ENCODE assay signal across 28 cellular contexts in the genomic region with DNA sequence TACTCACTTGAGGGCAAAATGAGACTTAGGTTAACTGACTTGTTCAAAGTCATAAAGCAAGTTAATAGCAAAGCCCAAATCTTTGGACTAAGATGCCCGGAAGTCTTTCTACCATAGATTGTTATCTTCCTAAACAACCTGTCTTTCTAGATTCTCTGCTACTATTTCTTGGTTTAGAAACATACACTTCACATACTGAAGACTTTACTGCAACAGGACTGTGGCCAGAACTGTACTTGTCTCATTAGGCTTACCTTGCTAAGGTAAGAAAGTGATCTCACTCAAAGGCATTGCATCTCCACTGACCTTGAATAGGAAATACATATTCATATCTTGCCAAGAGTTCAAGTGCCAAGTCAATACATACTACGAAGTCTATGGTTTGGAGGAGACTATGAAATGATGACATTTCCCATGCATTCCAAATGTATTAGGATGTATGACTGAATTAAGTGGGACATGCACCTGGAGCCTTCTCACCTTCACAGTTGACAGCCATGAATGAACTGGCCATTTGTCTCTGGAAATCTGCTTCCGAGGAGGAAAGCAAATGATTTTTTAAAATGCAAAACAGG. TPM values are rescaled to one million over a fixed set of nuclear protein-coding genes. Genes with fewer than 3 reads are reported as not detected.
DNase-seq lines count a peak whose midpoint lies in the region; FAIRE-seq and TF ChIP-seq lines count a peak whose summit lies in the region.
"Had no signal": no experiment of that assay in that cellular context is flagged by ENCODE, and none has a peak within 500 bp of the region (broad histone marks: within the 10 kb centered on the region; RNA-seq: fewer than 3 reads in every experiment).

No MANE protein-coding gene starts in this region.

- no peak for TF ChIP-seq POLR2A in thyroid gland (IDR thresholded peaks at IDR 0.05)

- no peak overlapping the region for H2BK120ac ChIP-seq in mesenchymal stem cell (ENCODE audit: low read depth, low read length)

- H3K4me1 Mint-ChIP-seq in activated naive CD8-positive, alpha-beta T cell (ENCODE audit: low read depth), result peaks cover 69% of the 10 kb centered on the region
- peaks cover 64% of the 10 kb centered on the region for H3K4me1 Mint-ChIP-seq in activated naive CD8-positive, alpha-beta T cell treated with anti-CD3 and anti-CD28 coated beads for 36 hours
- H3K4me1 Mint-ChIP-seq in type B pancreatic cell (ENCODE audit: unreplicated experiment), result peaks cover 23% of the 10 kb centered on the region

- H2BK15ac ChIP-seq in mesenchymal stem cell (ENCODE audit: low read depth, poor library complexity, severe bottlenecking), result no peak overlapping the region

- H3K79me1 ChIP-seq in mesenchymal stem cell (replicated peaks; ENCODE audit: low read length, poor library complexity, severe bottlenecking), result peaks cover 42% of the 10 kb centered on the region

- no peak overlapping the region for H3K23ac ChIP-seq in mesenchymal stem cell (ENCODE audit: low read length in 2 of 2)

- H3K9me3 Mint-ChIP-seq in activated naive CD8-positive, alpha-beta T cell (ENCODE audit: low read depth), result no peaks in the 10 kb centered on the region
- H3K9me3 Mint-ChIP-seq in activated naive CD8-positive, alpha-beta T cell treated with anti-CD3 and anti-CD28 coated beads for 36 hours, result no peaks in the 10 kb centered on the region
- no peaks in the 10 kb centered on the region for H3K9me3 Mint-ChIP-seq in type B pancreatic cell
- H3K9me3 Mint-ChIP-seq: activated naive CD8-positive, alpha-beta T cell treated with anti-CD3 and anti-CD28 coated beads, Interleukin-2, amount 50 U/mL, for 24 hours; CD8-positive, alpha-beta T cell; GM23338; neural crest cell had no signal

- H3K9ac ChIP-seq in mucosa of rectum (ENCODE audit: low read depth in 1 of 2, low read length in 2 of 2) (no peak overlapping the region), mesenchymal stem cell (ENCODE audit: low read length) (no peak overlapping the region)

- no peak overlapping the region for H3K18ac ChIP-seq in mesenchymal stem cell (ENCODE audit: low read depth in 1 of 2, low read length in 2 of 2)

- H3K27me3 ChIP-seq in bronchial epithelial cell (ENCODE audit: control insufficient read depth, insufficient read depth, low read length) (no peaks in the 10 kb centered on the region), mucosa of rectum (ENCODE audit: control insufficient read depth in 2 of 2, insufficient read depth in 2 of 2, low read length in 2 of 2) (no peaks in the 10 kb centered on the region), mesenchymal stem cell (ENCODE audit: control insufficient read depth in 1 of 2, insufficient read depth in 1 of 2, low read length in 2 of 2) (no peaks in the 10 kb centered on the region), thyroid gland (no peaks in the 10 kb centered on the region)
- H3K27me3 ChIP-seq: right lobe of liver, SJCRH30 had no signal

- H4K91ac ChIP-seq in mesenchymal stem cell (ENCODE audit: low read length), result no peak overlapping the region

- FAIRE-seq in bronchial epithelial cell (lab: Jason Lieb, UNC), result no peak
- FAIRE-seq: A204.1, islet of Langerhans had no signal

- H3K4me3 Mint-ChIP-seq in activated naive CD8-positive, alpha-beta T cell, result no peak overlapping the region
- no peak overlapping the region for H3K4me3 Mint-ChIP-seq in activated naive CD8-positive, alpha-beta T cell treated with anti-CD3 and anti-CD28 coated beads for 36 hours
- H3K4me3 Mint-ChIP-seq in type B pancreatic cell, result peak overlapping the region; percentile 50
- H3K4me3 Mint-ChIP-seq: activated naive CD8-positive, alpha-beta T cell treated with anti-CD3 and anti-CD28 coated beads, Interleukin-2, amount 50 U/mL, for 24 hours; CD8-positive, alpha-beta T cell; GM23338; neural crest cell had no signal

- no peaks in the 10 kb centered on the region for H3K27me3 Mint-ChIP-seq in activated naive CD8-positive, alpha-beta T cell
- H3K27me3 Mint-ChIP-seq in activated naive CD8-positive, alpha-beta T cell treated with anti-CD3 and anti-CD28 coated beads for 36 hours, result no peaks in the 10 kb centered on the region
- no peaks in the 10 kb centered on the region for H3K27me3 Mint-ChIP-seq in type B pancreatic cell
- H3K27me3 Mint-ChIP-seq: activated naive CD8-positive, alpha-beta T cell treated with anti-CD3 and anti-CD28 coated beads, Interleukin-2, amount 50 U/mL, for 24 hours had no signal

- no peak overlapping the region for H2BK5ac ChIP-seq in mesenchymal stem cell (ENCODE audit: low read depth, low read length, poor library complexity, severe bottlenecking)

- H3K27ac ChIP-seq in mucosa of rectum (ENCODE audit: low read depth in 2 of 2, low read length in 2 of 2), result peak overlapping the region; percentile 74 to 76
- no peak overlapping the region for H3K27ac ChIP-seq in mesenchymal stem cell (ENCODE audit: low read length, poor library complexity, severe bottlenecking)
- no peak overlapping the region for H3K27ac ChIP-seq in thyroid gland
- H3K27ac ChIP-seq: right lobe of liver, SJCRH30 had no signal

- no peak overlapping the region for H3K4me3 ChIP-seq in bronchial epithelial cell (ENCODE audit: low read depth, low read length)
- peak overlapping the region in 1 of 2 donors; percentile 10 for H3K4me3 ChIP-seq in mucosa of rectum (ENCODE audit: low read length in 2 of 2)
- H3K4me3 ChIP-seq in mesenchymal stem cell (ENCODE audit: insufficient read depth in 1 of 2, low read depth in 1 of 2, low read length in 2 of 2), result no peak overlapping the region
- no peak overlapping the region for H3K4me3 ChIP-seq in thyroid gland (replicated peaks in 1 of 3)
- H3K4me3 ChIP-seq: GM23338, right lobe of liver, SJCRH30 had no signal

- H4K8ac ChIP-seq in mesenchymal stem cell (ENCODE audit: low read length), result no peak overlapping the region

- DNase-seq in activated naive CD8-positive, alpha-beta T cell treated with anti-CD3 and anti-CD28 coated beads for 36 hours, result no peak
- DNase-seq in bronchial epithelial cell (ENCODE audit: low read depth) (peak; percentile 39), type B pancreatic cell (ENCODE audit: extremely low spot score, unreplicated experiment) (no peak), mesenchymal stem cell (no peak), MV-4-11 (lab: John Stamatoyannopoulos, UW) (no peak), thyroid gland (no peak)
- DNase-seq: activated effector memory CD4-positive, alpha-beta T cell treated with anti-CD3 and anti-CD28 coated beads, Interleukin-2, amount 50 U/mL, for 16 hours; activated naive CD8-positive, alpha-beta T cell treated with anti-CD3 and anti-CD28 coated beads, Interleukin-2, amount 50 U/mL, for 24 hours; activated T-cell treated with anti-CD3 and anti-CD28 coated beads for 4 hours; AML-193; CD8-positive, alpha-beta T cell; central memory CD4-positive, alpha-beta T cell; DMS153; Kasumi-1; NCI-H1092; NCI-H187 treated with DMSO at 0.1 percent for 48 hours; NCI-H524 treated with DMSO at 0.1 percent for 48 hours; posterior cingulate gyrus; right lobe of liver; SJCRH30; stimulated activated naive CD8-positive, alpha-beta T cell treated with anti-CD3 and anti-CD28 coated beads, Interleukin-15, Interleukin-2, amounts not matched to agents 100 U/mL and 50 U/mL, for 24 hours had no signal

- no peak overlapping the region for H3K4ac ChIP-seq in mesenchymal stem cell (ENCODE audit: low read depth in 1 of 2, low read length in 2 of 2)

- H3K14ac ChIP-seq in mesenchymal stem cell (ENCODE audit: low read length in 2 of 2), result no peak overlapping the region

- intact Hi-C loops in thyroid gland (cut with DNase I), result no loop called here

- H2AFZ ChIP-seq in mesenchymal stem cell (ENCODE audit: low read depth, low read length), result no peak overlapping the region
- H2AFZ ChIP-seq: GM23338 had no signal

- WGBS in mesenchymal stem cell, result 98% methylated on average over 3 of the region's 3 CpGs
- 83 to 96% methylated on average over 3 of the region's 3 CpGs for WGBS in thyroid gland, 2 donors

- H3K4me1 ChIP-seq in mucosa of rectum (ENCODE audit: control insufficient read depth in 2 of 2, insufficient read depth in 2 of 2, low read length in 2 of 2) (peaks cover 37 to 57% of the 10 kb centered on the region in 2 donors), mesenchymal stem cell (ENCODE audit: control insufficient read depth, insufficient read depth, low read depth, low read length) (peaks cover 3% of the 10 kb centered on the region), thyroid gland (peaks cover 5 to 9% of the 10 kb centered on the region in 2 donors)

- H3K9me3 ChIP-seq in mucosa of rectum (ENCODE audit: control insufficient read depth in 2 of 2, low read length in 2 of 2), result no peaks in the 10 kb centered on the region
- H3K9me3 ChIP-seq in mesenchymal stem cell (ENCODE audit: control insufficient read depth, low read length), result no peaks in the 10 kb centered on the region
- no peaks in the 10 kb centered on the region for H3K9me3 ChIP-seq in thyroid gland
- H3K9me3 ChIP-seq: right lobe of liver, SJCRH30 had no signal

- H3K27ac Mint-ChIP-seq in activated naive CD8-positive, alpha-beta T cell, result peak overlapping the region; percentile 24
- H3K27ac Mint-ChIP-seq in activated naive CD8-positive, alpha-beta T cell treated with anti-CD3 and anti-CD28 coated beads for 36 hours, result no peak overlapping the region
- peak overlapping the region; percentile 92 for H3K27ac Mint-ChIP-seq in type B pancreatic cell
- H3K27ac Mint-ChIP-seq: activated naive CD8-positive, alpha-beta T cell treated with anti-CD3 and anti-CD28 coated beads, Interleukin-2, amount 50 U/mL, for 24 hours; GM23338 had no signal

- H2AK5ac ChIP-seq in mesenchymal stem cell (ENCODE audit: low read length, severe bottlenecking), result no peak overlapping the region

- TF ChIP-seq CTCF in bronchial epithelial cell (IDR thresholded peaks at IDR 0.05; ENCODE audit: insufficient read depth, low read length, severe bottlenecking) (no peak), type B pancreatic cell (conservative IDR thresholded peaks at IDR 0.05) (no peak), thyroid gland (IDR thresholded peaks at IDR 0.05) (no peak)

- H3K36me3 ChIP-seq in bronchial epithelial cell (ENCODE audit: control insufficient read depth, insufficient read depth, low read length) (peaks cover 2% of the 10 kb centered on the region), mucosa of rectum (ENCODE audit: control insufficient read depth in 2 of 2, insufficient read depth in 2 of 2, low read length in 2 of 2) (no peaks in the 10 kb centered on the region), mesenchymal stem cell (ENCODE audit: control insufficient read depth in 1 of 2, insufficient read depth in 2 of 2, low read depth in 1 of 2, low read length in 2 of 2) (peaks cover 4 to 5% of the 10 kb centered on the region in 2 experiments), thyroid gland (no peaks in the 10 kb centered on the region)
- H3K36me3 ChIP-seq: right lobe of liver, SJCRH30 had no signal

- no peak overlapping the region for H2BK12ac ChIP-seq in mesenchymal stem cell (ENCODE audit: low read length in 2 of 2)

- no peak overlapping the region for H3K4me2 ChIP-seq in mesenchymal stem cell (ENCODE audit: low read length, poor library complexity, severe bottlenecking)
- H3K4me2 ChIP-seq: GM23338 had no signal

- no peaks in the 10 kb centered on the region for H3K36me3 Mint-ChIP-seq in activated naive CD8-positive, alpha-beta T cell
- H3K36me3 Mint-ChIP-seq in activated naive CD8-positive, alpha-beta T cell treated with anti-CD3 and anti-CD28 coated beads for 36 hours, result peaks cover 6% of the 10 kb centered on the region
- H3K36me3 Mint-ChIP-seq in type B pancreatic cell, result no peaks in the 10 kb centered on the region

RNA-seq across cellular contexts. Expression of gene ZDHHC3, which starts 5.0 kb away (rescaled TPM):
- total RNA-seq in activated naive CD8-positive, alpha-beta T cell treated with anti-CD3 and anti-CD28 coated beads for 36 hours, result 10 to 100 TPM; 39.1 to 39.5 TPM
- total RNA-seq in bronchial epithelial cell (62.1 and 91.1 TPM in 2 replicates), type B pancreatic cell (ENCODE audit: low replicate concordance) (83.6 and 112 TPM in 2 replicates), thyroid gland (10 to 100 TPM; 46.0 to 94.3 (median 76.0) TPM)
- 38.5 TPM for polyA plus RNA-seq in mesenchymal stem cell (2013, experiment 1 of 2)
- polyA plus RNA-seq in mesenchymal stem cell (2013, experiment 2 of 2), result 39.8 TPM

RNA-seq across cellular contexts. Expression of gene EXOSC7, which starts 5.0 kb away (rescaled TPM):
- 10 to 100 TPM; 91.6 to 92.0 TPM for total RNA-seq in activated naive CD8-positive, alpha-beta T cell treated with anti-CD3 and anti-CD28 coated beads for 36 hours
- total RNA-seq in bronchial epithelial cell (60.0 and 70.3 TPM in 2 replicates), type B pancreatic cell (ENCODE audit: low replicate concordance) (45.5 and 49.7 TPM in 2 replicates), thyroid gland (10 to 100 TPM; 33.1 to 57.5 (median 56.3) TPM)
- 26.9 TPM for polyA plus RNA-seq in mesenchymal stem cell (2013, experiment 1 of 2)
- 28.5 TPM for polyA plus RNA-seq in mesenchymal stem cell (2013, experiment 2 of 2)

RNA-seq across cellular contexts. Expression of gene CLEC3B, which starts 55.1 kb away (rescaled TPM):
- not detected for total RNA-seq in activated naive CD8-positive, alpha-beta T cell treated with anti-CD3 and anti-CD28 coated beads for 36 hours
- 0.13 TPM in 1 of 2 replicates, not detected in the other for total RNA-seq in bronchial epithelial cell
- 0.43 and 1.2 TPM in 2 replicates for total RNA-seq in type B pancreatic cell (ENCODE audit: low replicate concordance)
- polyA plus RNA-seq in mesenchymal stem cell (2013, experiment 1 of 2), result 0.51 TPM
- 0.70 TPM for polyA plus RNA-seq in mesenchymal stem cell (2013, experiment 2 of 2)
- total RNA-seq in thyroid gland, result 10 to 100 TPM; 28.2 to 78.4 (median 32.5) TPM
- total RNA-seq: G401, GM23338, neural crest cell, SJCRH30 had no signal
- polyA plus RNA-seq: GM23338 had no signal

Comparison
In these comparisons a context has a peak if more than half of its experiments do, and no peak if none do; other contexts are left out.
1. H3K27ac ChIP-seq: peak in mucosa of rectum (2 of 2); none in mesenchymal stem cell (single experiment) and thyroid gland (0 of 3).
2. RNA of gene CLEC3B, which starts 55.1 kb away (total RNA-seq): 28.2 to 78.4 TPM in thyroid gland; 0.43 to 1.2 TPM in type B pancreatic cell, not detected in activated naive CD8-positive, alpha-beta T cell treated with anti-CD3 and anti-CD28 coated beads for 36 hours and 0.13 TPM in bronchial epithelial cell; every median in the first group is over 10 times any median in the second.